20 cellular contexts compared by ENCODE assay signal in the genomic region with DNA sequence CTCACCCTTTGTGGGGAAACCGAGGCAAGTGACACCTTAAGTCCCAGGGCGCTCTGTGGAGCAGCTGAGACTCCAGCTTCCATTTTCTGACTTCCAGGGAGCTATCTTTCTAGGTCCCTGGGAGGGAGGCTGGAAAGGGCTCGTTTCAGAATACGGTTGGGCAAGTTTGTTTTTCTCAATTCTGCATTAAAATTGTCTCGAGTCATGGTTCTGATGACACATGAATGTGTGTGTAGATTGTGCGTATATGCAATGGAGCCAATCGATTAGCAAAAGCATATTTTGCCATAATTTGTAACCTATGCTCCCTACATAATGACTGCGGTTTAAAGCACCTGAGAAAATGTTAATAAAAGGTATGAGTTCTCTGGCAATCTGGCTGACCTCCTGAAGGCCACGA.
DNase-seq lines count a peak whose midpoint lies in the region; ATAC-seq, FAIRE-seq and TF ChIP-seq lines count a peak whose summit lies in the region.
"Had no signal": no experiment of that assay in that cellular context is flagged by ENCODE, and none has a peak within 500 bp of the region (broad histone marks: within the 10 kb centered on the region; RNA-seq: fewer than 3 reads in every experiment).

No MANE protein-coding gene starts in this region.

- no peak for DNase-seq in left ventricle myocardium inferior
- DNase-seq in heart left ventricle = no peak
- DNase-seq in GM12878 (ENCODE audit: low read depth, low spot score) = no peak
- DNase-seq in neuronal stem cell (ENCODE audit: low spot score) = no peak
- no peak for DNase-seq in NCI-H2196 (lab: John Stamatoyannopoulos, UW; ENCODE audit: unreplicated experiment)
- DNase-seq in SKM-1 treated with dmso at 0.1 percent for 144 hours (lab: John Stamatoyannopoulos, UW; ENCODE audit: unreplicated experiment) = no peak
- DNase-seq: BE2C; CD8-positive, alpha-beta T cell; COR-L47; DMS153; DMS79 treated with DMSO at 0.1 percent for 48 hours; EL; GOT3 had no signal

- H3K79me2 ChIP-seq in GM12878 (ENCODE audit: control insufficient read depth, insufficient read depth, low read length) = peaks cover 12% of the 10 kb centered on the region

- no peak overlapping the region for H2AFZ ChIP-seq in GM12878 (ENCODE audit: control insufficient read depth, low read depth, low read length)
- no peak overlapping the region for H2AFZ ChIP-seq in neuronal stem cell (ENCODE audit: low read length)

- no peak for FAIRE-seq in GM12878 (lab: Jason Lieb, UNC)
- FAIRE-seq: D721Med, G401.6, GM12892, GM19239 had no signal

- no peak overlapping the region for H3K4me2 ChIP-seq in GM12878 (ENCODE audit: control insufficient read depth, insufficient read depth)
- no peak overlapping the region for H3K4me2 ChIP-seq in neuronal stem cell (ENCODE audit: insufficient read depth, low read length, poor library complexity, severe bottlenecking)

- no peaks in the 10 kb centered on the region for H4K20me1 ChIP-seq in GM12878 (ENCODE audit: control insufficient read depth, insufficient read depth)

- no peak overlapping the region for H4K8ac ChIP-seq in neuronal stem cell (ENCODE audit: low read depth, low read length)

- H3K4me3 ChIP-seq in left ventricle myocardium inferior (no peak overlapping the region), heart left ventricle (no peak overlapping the region), GM12878 (no peak overlapping the region), neuronal stem cell (ENCODE audit: low read length in 2 of 2) (no peak overlapping the region)
- H3K4me3 ChIP-seq: HAP-1 had no signal

- intact Hi-C loops in left ventricle myocardium inferior (cut with micrococcal nuclease) (no loop called here), heart left ventricle (cut with DNase I) (no loop called here), GM12878 (cut with micrococcal nuclease; ENCODE audit: unreplicated experiment) (no loop called here)

- SMC1A ChIA-PET in GM12878 (lab: Charles Lee; ENCODE audit: uncharacterized antibody, unreplicated experiment) = no interaction called here

- H3K27ac ChIP-seq in left ventricle myocardium inferior (replicated peaks) (peak overlapping the region; percentile 77), heart left ventricle (peak overlapping the region in 3 of 12 donors; percentile 81 to 90 (median 83)), GM12878 (ENCODE audit: control insufficient read depth, insufficient read depth) (no peak overlapping the region), neuronal stem cell (replicated peaks; ENCODE audit: low read length) (no peak overlapping the region)
- H3K27ac ChIP-seq: HL-60 had no signal

- POLR2A ChIA-PET in GM12878 (lab: Charles Lee) = interaction anchor here (0.6 kb wide), 1 partner anchor 381 kb away, joined by 3 read pairs; no protein-coding TSS in a partner anchor

- H3K9ac ChIP-seq in GM12878 (ENCODE audit: control insufficient read depth, insufficient read depth, low read length) (no peak overlapping the region), neuronal stem cell (ENCODE audit: low read depth, low read length, poor library complexity) (no peak overlapping the region)

- H3K79me1 ChIP-seq in neuronal stem cell (ENCODE audit: low read depth, low read length) = no peaks in the 10 kb centered on the region

- BruUV-seq in GM12878 (replicated peaks; lab: Mats Ljungman, UMichigan) = no TSS peak

- H3K4me1 ChIP-seq in left ventricle myocardium inferior (peaks cover 19% of the 10 kb centered on the region), heart left ventricle (peaks cover 0 to 36% (median 15%) of the 10 kb centered on the region in 12 donors), GM12878 (ENCODE audit: control insufficient read depth, insufficient read depth, low read length) (peaks cover 24% of the 10 kb centered on the region), neuronal stem cell (ENCODE audit: control insufficient read depth in 2 of 2, insufficient read depth in 1 of 2, low read depth in 1 of 2, low read length in 2 of 2) (peaks cover 2 to 18% of the 10 kb centered on the region in 2 donors)
- H3K4me1 ChIP-seq: BE2C, HAP-1 had no signal

- no peak for ATAC-seq in heart left ventricle
- ATAC-seq in GM12878 = no peak
- ATAC-seq in HG02588 (IDR thresholded peaks at IDR 0.05; ENCODE audit: unreplicated experiment) = no peak
- ATAC-seq: CD8-positive, alpha-beta T cell had no signal

- TF ChIP-seq CTCF in left ventricle myocardium inferior (IDR thresholded peaks at IDR 0.05; ENCODE audit: borderline replicate concordance) (no peak), heart left ventricle (IDR thresholded peaks at IDR 0.05) (no peak), GM12878 (IDR thresholded peaks at IDR 0.05 in 2 of 3, conservative IDR thresholded peaks at IDR 0.05 in 1 of 3; ENCODE audit: control insufficient read depth in 2 of 3, extremely low read depth in 1 of 3, insufficient read depth in 1 of 3, low read depth in 3 of 3, low read length in 3 of 3) (no peak)

- TF ChIP-seq EP300 in GM12878 (IDR thresholded peaks at IDR 0.05; ENCODE audit: borderline replicate concordance in 1 of 2, control insufficient read depth in 1 of 2, low read depth in 2 of 2, low read length in 2 of 2) = no peak

- H2BK120ac ChIP-seq in neuronal stem cell (ENCODE audit: low read depth, low read length) = no peak overlapping the region

- H2BK12ac ChIP-seq in neuronal stem cell (ENCODE audit: low read length) = no peak overlapping the region

- H3K9me3 ChIP-seq in left ventricle myocardium inferior (replicated peaks) (no peaks in the 10 kb centered on the region), heart left ventricle (no peaks in the 10 kb centered on the region), GM12878 (replicated peaks; ENCODE audit: control insufficient read depth, insufficient read depth, low read length) (no peaks in the 10 kb centered on the region; the same call in 2 of the 3 replicates), neuronal stem cell (replicated peaks in 1 of 2; ENCODE audit: control insufficient read depth in 2 of 2, insufficient read depth in 1 of 2, low read depth in 1 of 2, low read length in 2 of 2) (no peaks in the 10 kb centered on the region)
- H3K9me3 ChIP-seq: BE2C, HAP-1 had no signal

- H3K4ac ChIP-seq in neuronal stem cell (ENCODE audit: low read length) = no peak overlapping the region

- no peak overlapping the region for H3K23ac ChIP-seq in neuronal stem cell (ENCODE audit: low read depth, low read length, poor library complexity)

- H2AK5ac ChIP-seq in neuronal stem cell (ENCODE audit: low read depth, low read length) = peak overlapping the region; percentile 16

- H4K91ac ChIP-seq in neuronal stem cell (ENCODE audit: low read depth, low read length, poor library complexity) = no peak overlapping the region

- WGBS in heart left ventricle, 4 donors = 83 to 94% (median 90%) methylated on average over 9 of the region's 9 CpGs
- WGBS in GM12878 (ENCODE audit: insufficient coverage, insufficient replicate concordance, low lambda C conversion rate, missing lambda C conversion rate) = 72% methylated on average over 9 of the region's 9 CpGs
- WGBS in neuronal stem cell (ENCODE audit: extremely low coverage in 2 of 2, insufficient read length in 2 of 2, insufficient replicate concordance in 1 of 2), 2 donors = no CpG with 5 or more reads among the region's 9 CpGs

- H3K18ac ChIP-seq in neuronal stem cell (ENCODE audit: low read length) = peak overlapping the region; percentile 1

- no peak for TF ChIP-seq RAD21 in GM12878 (IDR thresholded peaks at IDR 0.05; ENCODE audit: insufficient read depth, low read depth, low read length)

- H3K27me3 ChIP-seq in left ventricle myocardium inferior (ENCODE audit: low read depth) (no peaks in the 10 kb centered on the region), heart left ventricle (no peaks in the 10 kb centered on the region), GM12878 (replicated peaks in 1 of 2; ENCODE audit: control insufficient read depth in 2 of 2, insufficient read depth in 2 of 2, low read length in 1 of 2) (no peaks in the 10 kb centered on the region), neuronal stem cell (ENCODE audit: control insufficient read depth in 3 of 3, insufficient read depth in 3 of 3, low read depth in 1 of 3, low read length in 3 of 3) (no peaks in the 10 kb centered on the region)
- H3K27me3 ChIP-seq: BE2C had no signal

- RAD21 ChIA-PET in GM12878 (lab: Charles Lee; ENCODE audit: unreplicated experiment) = no interaction called here

- in situ Hi-C loops in GM12878 (cut with MboI) = no loop called here

- H2BK15ac ChIP-seq in neuronal stem cell (ENCODE audit: low read length) = no peak overlapping the region

- H3K36me3 ChIP-seq in left ventricle myocardium inferior (no peaks in the 10 kb centered on the region), heart left ventricle (no peaks in the 10 kb centered on the region), GM12878 (ENCODE audit: control insufficient read depth in 2 of 2, insufficient read depth in 2 of 2, low read length in 1 of 2) (no peaks in the 10 kb centered on the region), neuronal stem cell (replicated peaks in 1 of 2; ENCODE audit: control insufficient read depth in 2 of 2, insufficient read depth in 2 of 2, low read length in 2 of 2) (no peaks in the 10 kb centered on the region)
- H3K36me3 ChIP-seq: BE2C, HAP-1 had no signal

- no peak overlapping the region for H2BK5ac ChIP-seq in neuronal stem cell (ENCODE audit: low read length)

- no peak for TF ChIP-seq POLR2A in heart left ventricle (IDR thresholded peaks at IDR 0.05)
- TF ChIP-seq POLR2A in GM12878 (IDR thresholded peaks at IDR 0.05; ENCODE audit: low read depth, low read length) = no peak

- H3K14ac ChIP-seq in neuronal stem cell (ENCODE audit: low read length) = no peak overlapping the region

- CTCF ChIA-PET in GM12878 (lab: Yijun Ruan, JAX) = interaction anchor here (1.4 kb wide), 1 partner anchor 296 kb away, joined by 3 read pairs; no protein-coding TSS in a partner anchor

TF ChIP-seq in GM12878, 131 proteins besides CTCF, POLR2A, EP300 and RAD21:
- TF ChIP-seq MTA2 (IDR thresholded peaks at IDR 0.05; ENCODE audit: low read depth) = no peak
- TF ChIP-seq, protein P1, sequence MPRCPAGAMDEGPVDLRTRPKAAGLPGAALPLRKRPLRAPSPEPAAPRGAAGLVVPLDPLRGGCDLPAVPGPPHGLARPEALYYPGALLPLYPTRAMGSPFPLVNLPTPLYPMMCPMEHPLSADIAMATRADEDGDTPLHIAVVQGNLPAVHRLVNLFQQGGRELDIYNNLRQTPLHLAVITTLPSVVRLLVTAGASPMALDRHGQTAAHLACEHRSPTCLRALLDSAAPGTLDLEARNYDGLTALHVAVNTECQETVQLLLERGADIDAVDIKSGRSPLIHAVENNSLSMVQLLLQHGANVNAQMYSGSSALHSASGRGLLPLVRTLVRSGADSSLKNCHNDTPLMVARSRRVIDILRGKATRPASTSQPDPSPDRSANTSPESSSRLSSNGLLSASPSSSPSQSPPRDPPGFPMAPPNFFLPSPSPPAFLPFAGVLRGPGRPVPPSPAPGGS (IDR thresholded peaks at IDR 0.05; ENCODE audit: borderline replicate concordance, insufficient read depth, low read depth, low read length, poor library complexity, severe bottlenecking) = peak; percentile 77
